Comparison of ENCODE assay signal across 22 cellular contexts in the genomic region with DNA sequence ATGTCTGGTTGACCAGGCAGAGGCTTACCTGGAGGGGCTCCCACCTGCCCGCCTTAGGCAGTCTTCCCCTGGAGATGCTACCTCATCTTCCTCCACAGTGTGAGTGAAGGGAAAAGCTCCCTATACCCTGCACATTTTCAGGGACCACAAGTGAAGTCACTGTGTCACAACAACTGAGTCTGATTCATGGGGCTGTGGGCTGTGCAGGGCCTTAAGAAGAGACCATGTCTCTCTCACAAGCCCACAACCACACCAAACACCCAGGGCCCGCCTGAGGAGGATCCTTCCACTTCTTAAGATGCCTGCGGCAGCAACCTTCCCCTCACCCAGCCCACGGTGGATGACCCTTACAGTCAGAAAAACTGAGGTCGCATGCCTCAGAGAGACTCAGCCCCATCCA.
DNase-seq lines count a peak whose midpoint lies in the region; ATAC-seq and TF ChIP-seq lines count a peak whose summit lies in the region.
"Had no signal": no experiment of that assay in that cellular context is flagged by ENCODE, and none has a peak within 500 bp of the region (broad histone marks: within the 10 kb centered on the region; RNA-seq: fewer than 3 reads in every experiment).

No MANE protein-coding gene starts in this region.

- TF ChIP-seq CTCF in Panc1 (IDR thresholded peaks at IDR 0.05) (no peak), endodermal cell (conservative IDR thresholded peaks at IDR 0.05) (no peak), tibial nerve (IDR thresholded peaks at IDR 0.05) (no peak), body of pancreas (IDR thresholded peaks at IDR 0.05) (no peak)

- no peak overlapping the region for H3K4me3 Mint-ChIP-seq in activated T-cell treated with anti-CD3 and anti-CD28 coated beads, Interleukin-2, amount 50 U/mL, for 24 hours
- H3K4me3 Mint-ChIP-seq in endodermal cell, result no peak overlapping the region
- H3K4me3 Mint-ChIP-seq: B cell, H9 had no signal

- H3K27ac ChIP-seq in Panc1 (ENCODE audit: low read length) (no peak overlapping the region), endodermal cell (ENCODE audit: low read depth, low read length) (no peak overlapping the region), tibial nerve (no peak overlapping the region), body of pancreas (no peak overlapping the region)
- H3K27ac ChIP-seq: HL-60, Peyer's patch had no signal

- TF ChIP-seq EP300 in tibial nerve (IDR thresholded peaks at IDR 0.05), result no peak

- H3K27ac Mint-ChIP-seq in activated T-cell treated with anti-CD3 and anti-CD28 coated beads, Interleukin-2, amount 50 U/mL, for 24 hours, result peak overlapping the region; percentile 70
- peak overlapping the region; percentile 34 for H3K27ac Mint-ChIP-seq in endodermal cell
- H3K27ac Mint-ChIP-seq: B cell had no signal

- intact Hi-C loops in Panc1 (cut with micrococcal nuclease; ENCODE audit: unreplicated experiment) (no loop called here), body of pancreas (cut with DNase I) (no loop called here)

- peak; percentile 20; the same call in 1 of the 2 replicates for ATAC-seq in Panc1
- peak; percentile 44 for ATAC-seq in stimulated activated naive CD8-positive, alpha-beta T cell treated with anti-CD3 and anti-CD28 coated beads, Interleukin-15, Interleukin-2, amounts not matched to agents 100 U/mL and 50 U/mL, for 24 hours
- ATAC-seq in body of pancreas, result no peak
- ATAC-seq: Right ventricle myocardium inferior had no signal

- no peak for DNase-seq in activated T-cell treated with anti-CD3 and anti-CD28 coated beads, Interleukin-2, amount 50 U/mL, for 24 hours
- DNase-seq in activated T-cell treated with anti-CD3 and anti-CD28 coated beads, Interleukin-2, amount 50 U/mL, for 1 hour, result no peak
- DNase-seq in Panc1 (ENCODE audit: low read depth, low spot score) (no peak), endodermal cell (no peak), SHP77 treated with DMSO at 0.1 percent for 48 hours (lab: John Stamatoyannopoulos, UW) (no peak), tibial nerve (ENCODE audit: low spot score in 2 of 2) (no peak), body of pancreas (no peak)
- DNase-seq in stimulated activated naive CD8-positive, alpha-beta T cell treated with anti-CD3 and anti-CD28 coated beads, Interleukin-15, Interleukin-2, amounts not matched to agents 100 U/mL and 50 U/mL, for 24 hours, result no peak
- DNase-seq: COR-L47, DMS 273 treated with DMSO at 0.1 percent for 48 hours, H9, IMR-90, Kasumi-1, MG63, NCI-H1092, NCI-H1436 treated with DMSO at 0.1 percent for 48 hours, NCI-H2029, NCI-H526, Peyer's patch had no signal

- H3K36me3 Mint-ChIP-seq in activated T-cell treated with anti-CD3 and anti-CD28 coated beads, Interleukin-2, amount 50 U/mL, for 24 hours (ENCODE audit: low read depth), result peaks cover 50% of the 10 kb centered on the region
- H3K36me3 Mint-ChIP-seq in endodermal cell (ENCODE audit: low read depth), result peaks cover 20% of the 10 kb centered on the region

- 92 to 100% methylated on average over 1 to 5 of the region's 5 CpGs for WGBS in endodermal cell (ENCODE audit: insufficient coverage in 1 of 2, insufficient read length in 1 of 2), 2 experiments
- WGBS in tibial nerve, 2 donors, result 68 to 83% methylated on average over 5 of the region's 5 CpGs
- WGBS in body of pancreas, 2 donors, result 97 to 100% methylated on average over 1 to 5 of the region's 5 CpGs

- H3K36me3 ChIP-seq in Panc1 (ENCODE audit: control insufficient read depth, insufficient read depth, low read length), result no peaks in the 10 kb centered on the region; the same call in 1 of the 2 replicates
- H3K36me3 ChIP-seq in endodermal cell (ENCODE audit: control insufficient read depth, insufficient read depth, low read length), result peaks cover 13% of the 10 kb centered on the region
- peaks cover 0 to 53% (median 0%) of the 10 kb centered on the region in 3 donors for H3K36me3 ChIP-seq in tibial nerve
- H3K36me3 ChIP-seq in body of pancreas (replicated peaks in 1 of 2; ENCODE audit: insufficient read depth in 1 of 2, low read depth in 2 of 2), result no peaks in the 10 kb centered on the region
- H3K36me3 ChIP-seq: MG63 had no signal

- H3K4me1 ChIP-seq in Panc1 (ENCODE audit: control insufficient read depth, insufficient read depth, low read length), result no peaks in the 10 kb centered on the region
- H3K4me1 ChIP-seq in endodermal cell (ENCODE audit: control insufficient read depth, insufficient read depth, low read length), result no peaks in the 10 kb centered on the region
- no peaks in the 10 kb centered on the region for H3K4me1 ChIP-seq in tibial nerve
- H3K4me1 ChIP-seq in body of pancreas, result no peaks in the 10 kb centered on the region
- H3K4me1 ChIP-seq: Peyer's patch had no signal

- H3K27me3 ChIP-seq in Panc1 (ENCODE audit: control insufficient read depth, insufficient read depth, low read length), result no peaks in the 10 kb centered on the region
- H3K27me3 ChIP-seq in endodermal cell (ENCODE audit: control insufficient read depth, insufficient read depth, low read length, poor library complexity, severe bottlenecking), result no peaks in the 10 kb centered on the region
- H3K27me3 ChIP-seq in tibial nerve, result no peaks in the 10 kb centered on the region
- no peaks in the 10 kb centered on the region for H3K27me3 ChIP-seq in body of pancreas
- H3K27me3 ChIP-seq: MG63, Peyer's patch had no signal

- POLR2A ChIA-PET in Panc1 (lab: Charles Lee), result no interaction called here

- TF ChIP-seq POLR2A in tibial nerve (IDR thresholded peaks at IDR 0.05), result no peak
- no peak for TF ChIP-seq POLR2A in body of pancreas (IDR thresholded peaks at IDR 0.05)

- no peak overlapping the region for H3K4me3 ChIP-seq in Panc1 (ENCODE audit: low read depth in 2 of 2, low read length in 2 of 2)
- H3K4me3 ChIP-seq in endodermal cell (ENCODE audit: low read length), result no peak overlapping the region
- H3K4me3 ChIP-seq in tibial nerve, result no peak overlapping the region
- H3K4me3 ChIP-seq in body of pancreas, result no peak overlapping the region
- H3K4me3 ChIP-seq: MG63, Peyer's patch had no signal

- H3K4me1 Mint-ChIP-seq in activated T-cell treated with anti-CD3 and anti-CD28 coated beads, Interleukin-2, amount 50 U/mL, for 24 hours (ENCODE audit: low read depth), result peaks cover 43% of the 10 kb centered on the region
- H3K4me1 Mint-ChIP-seq in endodermal cell, result peaks cover 4% of the 10 kb centered on the region
- H3K4me1 Mint-ChIP-seq: B cell had no signal

- no peak overlapping the region for H3K9ac ChIP-seq in endodermal cell (ENCODE audit: extremely low read depth, low read length, poor library complexity, severe bottlenecking)

- no TSS peak for BruUV-seq in Panc1 (replicated peaks; lab: Mats Ljungman, UMichigan)

- CTCF ChIA-PET in Panc1 (lab: Charles Lee), result no interaction called here

- H3K9me3 Mint-ChIP-seq in activated T-cell treated with anti-CD3 and anti-CD28 coated beads, Interleukin-2, amount 50 U/mL, for 24 hours, result no peaks in the 10 kb centered on the region
- H3K9me3 Mint-ChIP-seq in endodermal cell, result no peaks in the 10 kb centered on the region
- H3K9me3 Mint-ChIP-seq: H9 had no signal

- H3K27me3 Mint-ChIP-seq in activated T-cell treated with anti-CD3 and anti-CD28 coated beads, Interleukin-2, amount 50 U/mL, for 24 hours, result no peaks in the 10 kb centered on the region
- no peaks in the 10 kb centered on the region for H3K27me3 Mint-ChIP-seq in endodermal cell (ENCODE audit: insufficient read depth)
- H3K27me3 Mint-ChIP-seq: B cell had no signal

- no peaks in the 10 kb centered on the region for H3K9me3 ChIP-seq in Panc1 (ENCODE audit: control insufficient read depth, insufficient read depth, low read depth, low read length)
- H3K9me3 ChIP-seq in endodermal cell (ENCODE audit: control insufficient read depth, low read length), result no peaks in the 10 kb centered on the region
- H3K9me3 ChIP-seq in tibial nerve, result no peaks in the 10 kb centered on the region
- H3K9me3 ChIP-seq in body of pancreas, result no peaks in the 10 kb centered on the region
- H3K9me3 ChIP-seq: MG63, Peyer's patch had no signal

- in situ Hi-C loops in Panc1 (cut with HindIII; ENCODE audit: low pct_unique_long_range_greater_than_20kb, low sequenced_read_pairs), result no loop called here
